Comparison of ENCODE assay signal across 8 cellular contexts in genomic region chr12:57280234-57281062, GRCh38. TPM values are rescaled to one million over a fixed set of nuclear protein-coding genes. Genes with fewer than 3 reads are reported as not detected.
DNase-seq lines count a peak whose midpoint lies in the region; ATAC-seq, FAIRE-seq and TF ChIP-seq lines count a peak whose summit lies in the region.

No MANE protein-coding gene starts in this region.

- CTCF ChIA-PET in A549 (lab: Yijun Ruan, JAX), result interaction anchor here (0.5 to 3.2 kb wide), 10 partner anchors 9 to 1215 kb away, joined by 3 to 15 read pairs (median 4); no protein-coding TSS in a partner anchor

- POLR2A ChIA-PET in A549 (lab: Yijun Ruan, JAX), result interaction anchor here (0.6 kb wide), 1 partner anchor 40 kb away, joined by 4 read pairs; no protein-coding TSS in a partner anchor

- peak overlapping the region; percentile 73 for H3K4me2 ChIP-seq in A549

- no peaks in the 10 kb centered on the region for H3K9me3 ChIP-seq in A549
- H3K9me3 ChIP-seq in Peyer's patch, result no peaks in the 10 kb centered on the region
- no peaks in the 10 kb centered on the region; the same call in 1 of the 2 replicates for H3K9me3 ChIP-seq in HAP-1

- peaks cover 24 to 57% (median 29%) of the 10 kb centered on the region in 3 donors for H3K36me3 Mint-ChIP-seq in immature natural killer cell

- no peaks in the 10 kb centered on the region for H3K27me3 ChIP-seq in Peyer's patch
- H3K27me3 ChIP-seq in HAP-1 (ENCODE audit: low read depth), result no peaks in the 10 kb centered on the region

- TF ChIP-seq RAD21 in A549 (conservative IDR thresholded peaks at IDR 0.05 in 1 of 2, IDR thresholded peaks at IDR 0.05 in 1 of 2), result no peak

- H3K27ac ChIP-seq in A549 (peak overlapping the region; percentile 73 to 90), Peyer's patch (peak overlapping the region; percentile 70 to 76 (median 74))

- H3K4me1 ChIP-seq in A549 (peaks cover 32% of the 10 kb centered on the region), Peyer's patch (peaks cover 0 to 13% (median 3%) of the 10 kb centered on the region in 4 donors), HAP-1 (no peaks in the 10 kb centered on the region)

- H3K9me3 Mint-ChIP-seq in immature natural killer cell, result no peaks in the 10 kb centered on the region

- H3K27me3 Mint-ChIP-seq in immature natural killer cell (ENCODE audit: low read depth in 3 of 3), result peaks cover 0 to 2% (median 2%) of the 10 kb centered on the region in 3 donors

- DNase-seq in A549 (ENCODE audit: low read depth in 1 of 2, low spot score in 1 of 2) (peak; percentile 78 to 89), Peyer's patch (peak; percentile 66 to 88 (median 67)), immature natural killer cell (peak in 2 of 3 donors; percentile 3 to 6), HAP-1 (ENCODE audit: low spot score in 2 of 2) (no peak)
- peak; percentile 60 for DNase-seq in activated gamma-delta T cell treated with anti-CD3 and anti-CD28 coated beads, Interleukin-2, amount 50 U/mL, for 16 hours (ENCODE audit: low read depth)
- peak; percentile 70 to 74 for DNase-seq in stimulated activated CD4-positive, alpha-beta T cell treated with anti-CD3 and anti-CD28 coated beads, Interleukin-2, amount 100 ng/mL, for 24 hours

- peaks cover 0 to 66% (median 0%) of the 10 kb centered on the region in 3 donors for H3K36me3 ChIP-seq in Peyer's patch
- H3K36me3 ChIP-seq in HAP-1 (replicated peaks), result peaks cover 35% of the 10 kb centered on the region

- H3K4me3 ChIP-seq in A549, result no peak overlapping the region
- H3K4me3 ChIP-seq in Peyer's patch, result no peak overlapping the region
- H3K4me3 ChIP-seq in HAP-1, result no peak overlapping the region

- H3K4me1 Mint-ChIP-seq in immature natural killer cell, result peaks cover 7 to 12% of the 10 kb centered on the region in 2 donors

- 51% methylated on average over 9 of the region's 9 CpGs for WGBS in A549 (ENCODE audit: missing lambda C conversion rate)

- peak in 1 of 2 experiments; percentile 45; a peak in 2 of 5 replicates for TF ChIP-seq EP300 in A549 (IDR thresholded peaks at IDR 0.05)

- TF ChIP-seq POLR2A in A549 (IDR thresholded peaks at IDR 0.05; ENCODE audit: low read length) (peak; percentile 34), GM18526 (IDR thresholded peaks at IDR 0.05; ENCODE audit: extremely low read depth, insufficient read length) (peak; percentile 41), Peyer's patch (IDR thresholded peaks at IDR 0.05) (no peak)

- no peak overlapping the region for H3K4me3 Mint-ChIP-seq in immature natural killer cell

- in situ Hi-C loops in HAP-1 (cut with MboI; ENCODE audit: low sequenced_read_pairs), result no loop called here

- ATAC-seq in A549 (peak; percentile 95 to 98), HG03060 (IDR thresholded peaks at IDR 0.05; ENCODE audit: low read depth, unreplicated experiment) (peak; percentile 85)

- peak; percentile 84 for FAIRE-seq in A549 (lab: Jason Lieb, UNC)

- no peak for TF ChIP-seq CTCF in A549 (IDR thresholded peaks at IDR 0.05)
- no peak for TF ChIP-seq CTCF in Peyer's patch (IDR thresholded peaks at IDR 0.05)

- H3K27ac Mint-ChIP-seq in immature natural killer cell, result peak overlapping the region in 5 of 6 donors; percentile 32 to 81 (median 76)

TF ChIP-seq in A549, 52 proteins besides CTCF, POLR2A, EP300 and RAD21:
- TF ChIP-seq FOSL2 (IDR thresholded peaks at IDR 0.05) (peak; percentile 71), FOSL2 (CRISPR knock-in tag; IDR thresholded peaks at IDR 0.05) (peak; percentile 95), USF2 (IDR thresholded peaks at IDR 0.05) (peak; percentile 76), KDM5A (IDR thresholded peaks at IDR 0.05) (no peak), RCOR1 (IDR thresholded peaks at IDR 0.05; ENCODE audit: low read depth, low read length) (0 out of 2 replicates have a peak, but pooled peaks have one; percentile 28), BHLHE40 (IDR thresholded peaks at IDR 0.05; ENCODE audit: low read depth, low read length) (no peak), MAX (IDR thresholded peaks at IDR 0.05) (peak; percentile 76), JUN (IDR thresholded peaks at IDR 0.05) (peak; percentile 36 to 53; a peak in 3 of 5 replicates), MAFK (IDR thresholded peaks at IDR 0.05; ENCODE audit: partially characterized antibody) (peak; percentile 46), JUNB (IDR thresholded peaks at IDR 0.05) (peak; percentile 76), RFX5 (IDR thresholded peaks at IDR 0.05) (peak; percentile 67; the same call in 1 of the 2 replicates), BCL3 (IDR thresholded peaks at IDR 0.05) (0 out of 3 replicates have a peak, but pooled peaks have one; percentile 41), NPAS2 (CRISPR knock-in tag; IDR thresholded peaks at IDR 0.05; ENCODE audit: borderline replicate concordance) (no peak), ATOH8 (CRISPR knock-in tag; IDR thresholded peaks at IDR 0.05; ENCODE audit: low read depth) (no peak)
TF ChIP-seq in A549: peak in this region for 9.

RNA-seq across cellular contexts. Expression of gene STAC3, which starts 29.5 kb away (rescaled TPM):
- 0.40 and 0.62 TPM in 2 replicates for polyA plus RNA-seq in A549 (2011; rRNA removed)
- 0.32 and 0.41 TPM in 2 replicates for polyA plus RNA-seq in A549 (2012; cell fraction: cytosol; rRNA removed)
- 1.8 and 2.2 TPM in 2 replicates for polyA plus RNA-seq in A549 (2012; cell fraction: nucleus; rRNA removed)
- 0.43 to 0.59 TPM (median 0.54 TPM) in 3 replicates for polyA plus RNA-seq in A549 (2017; fragmentation: RNase III; extraction: RNeasy Plus Mini Kit Qiagen cat#74134 plus additional on column Dnase treatment)
- 0.45 and 0.68 TPM in 2 replicates for polyA minus RNA-seq in A549 (2011; rRNA and poly(A)+ RNA removed)
- 1 to 10 TPM; 1.9 to 6.6 (median 2.4) TPM for total RNA-seq in Peyer's patch
- polyA plus RNA-seq in immature natural killer cell, result not detected

RNA-seq across cellular contexts. Expression of gene SHMT2, which starts 50.9 kb away (rescaled TPM):
- 110 and 113 TPM in 2 replicates for polyA plus RNA-seq in A549 (2011; rRNA removed)
- 303 and 306 TPM in 2 replicates for polyA plus RNA-seq in A549 (2012; cell fraction: cytosol; rRNA removed)
- polyA plus RNA-seq in A549 (2012; cell fraction: nucleus; rRNA removed), result 517 and 642 TPM in 2 replicates
- 150 to 166 TPM (median 156 TPM) in 3 replicates for polyA plus RNA-seq in A549 (2017; fragmentation: RNase III; extraction: RNeasy Plus Mini Kit Qiagen cat#74134 plus additional on column Dnase treatment)
- polyA minus RNA-seq in A549 (2011; rRNA and poly(A)+ RNA removed), result 161 and 189 TPM in 2 replicates
- total RNA-seq in Peyer's patch, result 10 to 100 TPM; 34.4 to 72.6 (median 36.3) TPM
- 10 to 100 TPM; 43.1 to 50.8 (median 49.3) TPM for polyA plus RNA-seq in immature natural killer cell

Comparison
In these comparisons a context has a peak if more than half of its experiments do, and no peak if none do; other contexts are left out.
1. DNase-seq: peak in A549 (2 of 2), Peyer's patch (3 of 3), activated gamma-delta T cell treated with anti-CD3 and anti-CD28 coated beads, Interleukin-2, amount 50 U/mL, for 16 hours (single experiment), immature natural killer cell (2 of 3) and stimulated activated CD4-positive, alpha-beta T cell treated with anti-CD3 and anti-CD28 coated beads, Interleukin-2, amount 100 ng/mL, for 24 hours (2 of 2); none in HAP-1 (0 of 2).
2. POLR2A ChIP-seq: peak in A549 (single experiment) and GM18526 (single experiment); none in Peyer's patch (0 of 2).